Comparison of ENCODE assay signal across 31 cellular contexts in the genomic region with DNA sequence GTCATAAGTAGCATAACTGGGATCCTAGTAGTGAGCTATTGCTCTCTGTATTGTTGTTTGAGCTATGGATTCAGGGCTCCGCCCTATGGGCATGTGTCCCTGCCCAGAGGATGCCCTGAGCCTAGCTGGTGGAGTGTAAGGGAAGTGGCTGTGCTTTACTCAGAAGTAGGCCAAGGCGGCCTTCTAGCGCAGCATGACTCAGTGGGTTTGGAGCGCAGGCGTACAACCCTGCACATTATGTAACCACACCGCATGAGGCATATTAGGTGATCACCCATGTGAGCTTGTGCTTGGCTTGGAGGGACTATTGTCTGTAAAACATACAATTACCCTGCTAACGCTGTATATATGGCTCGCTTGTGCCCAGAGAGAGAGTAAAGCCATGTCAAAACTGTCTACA. TPM values are rescaled to one million over a fixed set of nuclear protein-coding genes. Genes with fewer than 3 reads are reported as not detected.
"Had no signal": no experiment of that assay in that cellular context is flagged by ENCODE, and none has a peak within 500 bp of the region (broad histone marks: within the 10 kb centered on the region; RNA-seq: fewer than 3 reads in every experiment).

No MANE protein-coding gene starts in this region.

- H3K4me1 Mint-ChIP-seq: naive B cell had no signal

- H3K4me2 ChIP-seq: smooth muscle cell had no signal

- H3K27ac Mint-ChIP-seq: mesothelial cell of epicardium; naive B cell; natural killer cell treated with Interleukin-12 subunit alpha and Interleukin-12 subunit beta and Interleukin-15 and Interleukin-18, amount 100 ng/mL, for 72 hours; progenitor cell of endocrine pancreas; stimulated activated naive B cell treated with anti-CD40 and anti-IgM and Interleukin-4, amounts not matched to agents 10 μg/mL and 1 μg/mL and 100 μg/mL, for 72 hours had no signal

- DNase-seq: islet precursor cell; left ventricle myocardium inferior; mesendoderm; naive B cell; ovary; right lobe of liver; stimulated activated CD4-positive, alpha-beta T cell treated with anti-CD3 and anti-CD28 coated beads, Interleukin-1b, Interleukin-23, amount 100 ng/mL, for 48 hours; stimulated activated CD4-positive, alpha-beta T cell treated with anti-CD3 and anti-CD28 coated beads, Interleukin-2, amount 100 ng/mL, for 48 hours; stimulated activated CD4-positive, alpha-beta T cell treated with anti-CD3 and anti-CD28 coated beads, Interleukin-4, amount 100 ng/mL, for 4 hours; stimulated activated CD8-positive, alpha-beta memory T cell treated with anti-CD3 and anti-CD28 coated beads, Interleukin-4, amount 100 ng/mL, for 48 hours; stimulated activated naive B cell treated with anti-CD40 and anti-IgM and Interleukin-4, amounts not matched to agents 10 μg/mL and 1 μg/mL and 100 μg/mL, for 72 hours; stimulated activated naive CD8-positive, alpha-beta T cell treated with anti-CD3 and anti-CD28 coated beads, Interleukin-15, Interleukin-2, amounts not matched to agents 100 U/mL and 50 U/mL, for 24 hours; stomach; testis; thyroid gland; transverse colon; upper lobe of left lung had no signal

- H3K9me3 ChIP-seq: left ventricle myocardium inferior, ovary, right atrium auricular region, right lobe of liver, stomach, testis, thyroid gland, transverse colon, upper lobe of left lung had no signal

- ATAC-seq: right lobe of liver; stimulated activated naive B cell treated with anti-CD40 and anti-IgM and Interleukin-4, amounts not matched to agents 10 μg/mL and 1 μg/mL and 100 μg/mL, for 72 hours; stimulated activated naive CD8-positive, alpha-beta T cell treated with anti-CD3 and anti-CD28 coated beads, Interleukin-15, Interleukin-2, amounts not matched to agents 100 U/mL and 50 U/mL, for 24 hours had no signal

- H3K9me3 Mint-ChIP-seq: mesothelial cell of epicardium; natural killer cell treated with Interleukin-12 subunit alpha and Interleukin-12 subunit beta and Interleukin-15 and Interleukin-18, amount 100 ng/mL, for 72 hours had no signal

- H3K27me3 ChIP-seq: ovary, right atrium auricular region, right lobe of liver, stomach, testis, thyroid gland, transverse colon, upper lobe of left lung had no signal

- H3K27ac ChIP-seq: left ventricle myocardium inferior, ovary, right atrium auricular region, right lobe of liver, stomach, testis, thyroid gland, transverse colon, upper lobe of left lung had no signal

- H3K4me3 Mint-ChIP-seq: mesothelial cell of epicardium; naive B cell; natural killer cell treated with Interleukin-12 subunit alpha and Interleukin-12 subunit beta and Interleukin-15 and Interleukin-18, amount 100 ng/mL, for 72 hours; stimulated activated naive B cell treated with anti-CD40 and anti-IgM and Interleukin-4, amounts not matched to agents 10 μg/mL and 1 μg/mL and 100 μg/mL, for 72 hours had no signal

- H3K27me3 Mint-ChIP-seq: naive B cell; natural killer cell treated with Interleukin-12 subunit alpha and Interleukin-12 subunit beta and Interleukin-15 and Interleukin-18, amount 100 ng/mL, for 72 hours; progenitor cell of endocrine pancreas; stimulated activated naive B cell treated with anti-CD40 and anti-IgM and Interleukin-4, amounts not matched to agents 10 μg/mL and 1 μg/mL and 100 μg/mL, for 72 hours had no signal

- H3K36me3 ChIP-seq: left ventricle myocardium inferior, ovary, right atrium auricular region, right lobe of liver, stomach, thyroid gland, transverse colon, upper lobe of left lung had no signal

- H3K4me3 ChIP-seq: left ventricle myocardium inferior, lung, ovary, right atrium auricular region, right lobe of liver, smooth muscle cell, stomach, testis, thyroid gland, transverse colon, upper lobe of left lung had no signal

- H3K36me3 Mint-ChIP-seq: mesothelial cell of epicardium; naive B cell; natural killer cell treated with Interleukin-12 subunit alpha and Interleukin-12 subunit beta and Interleukin-15 and Interleukin-18, amount 100 ng/mL, for 72 hours; stimulated activated naive B cell treated with anti-CD40 and anti-IgM and Interleukin-4, amounts not matched to agents 10 μg/mL and 1 μg/mL and 100 μg/mL, for 72 hours had no signal

- H3K4me1 ChIP-seq: right lobe of liver, testis, transverse colon, upper lobe of left lung had no signal

RNA-seq across cellular contexts. Expression of gene UBE2U, which starts 11.1 kb away (rescaled TPM):
- total RNA-seq: kidney epithelial cell; lower leg skin; lung; mesothelial cell of epicardium; mononuclear cell; natural killer cell treated with Interleukin-12 subunit alpha and Interleukin-12 subunit beta and Interleukin-15 and Interleukin-18, amount 100 ng/mL, for 72 hours; omental fat pad; ovary; progenitor cell of endocrine pancreas; pulmonary artery endothelial cell; right atrium auricular region; right lobe of liver; skeletal muscle tissue; smooth muscle cell; stomach; thyroid gland; transverse colon; urinary bladder had no signal
- polyA plus RNA-seq: lung, neural cell, ovary, smooth muscle cell, urinary bladder had no signal
